In the genomic region with DNA sequence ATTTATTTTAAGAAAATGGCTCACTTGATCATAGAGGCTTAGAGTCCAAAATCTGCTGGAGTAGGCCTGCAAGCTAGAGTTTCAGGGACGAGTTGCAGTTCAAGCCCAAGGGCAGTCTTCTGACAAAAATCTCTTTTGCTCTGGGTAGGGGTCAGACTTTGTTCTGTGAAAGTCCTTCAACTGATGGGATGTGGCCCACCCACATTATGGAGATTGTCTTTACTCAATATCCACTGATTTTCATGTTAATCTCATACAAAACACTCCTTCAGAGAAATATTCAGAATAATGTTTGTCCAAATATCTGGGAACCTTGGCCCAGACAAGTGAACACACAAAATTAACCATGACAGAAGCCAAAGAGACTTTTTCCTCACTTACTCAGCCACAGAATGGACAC, we compare ENCODE assay signal across 28 cellular contexts.
"Had no signal": no experiment of that assay in that cellular context is flagged by ENCODE, and none has a peak within 500 bp of the region (broad histone marks: within the 10 kb centered on the region; RNA-seq: fewer than 3 reads in every experiment).

No MANE protein-coding gene starts in this region.

- H3K27ac Mint-ChIP-seq: stimulated activated effector memory CD8-positive, alpha-beta T cell treated with anti-CD3 and anti-CD28 coated beads, Interleukin-12 subunit alpha, Interleukin-12 subunit beta, amount 100 ng/mL, for 72 hours; stimulated activated memory B cell treated with anti-CD40 and anti-IgM and Interleukin-4, amounts not matched to agents 10 μg/mL and 1 μg/mL and 100 μg/mL, for 72 hours; stimulated activated naive B cell treated with anti-CD40 and anti-IgM and Interleukin-4, amounts not matched to agents 10 μg/mL and 1 μg/mL and 100 μg/mL, for 72 hours; stimulated activated naive CD8-positive, alpha-beta T cell treated with anti-CD3 and anti-CD28 coated beads, Interleukin-15, amount 100 ng/mL, for 72 hours; stimulated activated naive CD8-positive, alpha-beta T cell treated with anti-CD3 and anti-CD28 coated beads, Interleukin-15, Interleukin-2, amounts not matched to agents 100 ng/mL and 50 ng/mL, for 24 hours; type B pancreatic cell had no signal

- H3K4me1 Mint-ChIP-seq: stimulated activated effector memory CD8-positive, alpha-beta T cell treated with anti-CD3 and anti-CD28 coated beads, Interleukin-12 subunit alpha, Interleukin-12 subunit beta, amount 100 ng/mL, for 72 hours; stimulated activated memory B cell treated with anti-CD40 and anti-IgM and Interleukin-4, amounts not matched to agents 10 μg/mL and 1 μg/mL and 100 μg/mL, for 72 hours; stimulated activated naive B cell treated with anti-CD40 and anti-IgM and Interleukin-4, amounts not matched to agents 10 μg/mL and 1 μg/mL and 100 μg/mL, for 72 hours; stimulated activated naive CD8-positive, alpha-beta T cell treated with anti-CD3 and anti-CD28 coated beads, Interleukin-15, amount 100 ng/mL, for 72 hours had no signal

- DNase-seq: stimulated activated CD4-positive, alpha-beta T cell treated with anti-CD3 and anti-CD28 coated beads, Interleukin-2, amount 100 ng/mL, for 48 hours; stimulated activated CD4-positive, alpha-beta T cell treated with anti-CD3 and anti-CD28 coated beads, Interleukin-4, amount 100 ng/mL, for 1 hour; stimulated activated CD4-positive, alpha-beta T cell treated with anti-CD3 and anti-CD28 coated beads, Interleukin-4, amount 100 ng/mL, for 24 hours; stimulated activated CD4-positive, alpha-beta T cell treated with anti-CD3 and anti-CD28 coated beads, Interleukin-4, amount 100 ng/mL, for 4 hours; stimulated activated CD8-positive, alpha-beta memory T cell treated with anti-CD3 and anti-CD28 coated beads, Interleukin-4, amount 100 ng/mL, for 48 hours; stimulated activated naive B cell treated with anti-CD40 and anti-IgM and Interleukin-4, amounts not matched to agents 10 μg/mL and 1 μg/mL and 100 μg/mL, for 72 hours; stimulated activated naive CD4-positive, alpha-beta T cell; stimulated activated naive CD4-positive, alpha-beta T cell treated with Interleukin-2 at 50 U/mL for 16 hours; stimulated activated naive CD8-positive, alpha-beta T cell treated with anti-CD3 and anti-CD28 coated beads, Interleukin-15, amount 100 ng/mL, for 72 hours; stimulated activated naive CD8-positive, alpha-beta T cell treated with anti-CD3 and anti-CD28 coated beads, Interleukin-15, Interleukin-2, amounts not matched to agents 100 U/mL and 50 U/mL, for 24 hours; stomach; substantia nigra; testis; thyroid gland; tibial artery; transverse colon; upper lobe of left lung; upper lobe of right lung; uterus had no signal

- H3K36me3 Mint-ChIP-seq: stimulated activated effector memory CD8-positive, alpha-beta T cell treated with anti-CD3 and anti-CD28 coated beads, Interleukin-12 subunit alpha, Interleukin-12 subunit beta, amount 100 ng/mL, for 72 hours; stimulated activated memory B cell treated with anti-CD40 and anti-IgM and Interleukin-4, amounts not matched to agents 10 μg/mL and 1 μg/mL and 100 μg/mL, for 72 hours; stimulated activated naive B cell treated with anti-CD40 and anti-IgM and Interleukin-4, amounts not matched to agents 10 μg/mL and 1 μg/mL and 100 μg/mL, for 72 hours had no signal

- H3K36me3 ChIP-seq: stomach, suprapubic skin, thoracic aorta, thyroid gland, tibial artery, tibial nerve, transverse colon, upper lobe of left lung, upper lobe of right lung, uterus, vagina had no signal

- H3K4me3 Mint-ChIP-seq: stimulated activated effector memory CD8-positive, alpha-beta T cell treated with anti-CD3 and anti-CD28 coated beads, Interleukin-12 subunit alpha, Interleukin-12 subunit beta, amount 100 ng/mL, for 72 hours; stimulated activated memory B cell treated with anti-CD40 and anti-IgM and Interleukin-4, amounts not matched to agents 10 μg/mL and 1 μg/mL and 100 μg/mL, for 72 hours; stimulated activated naive B cell treated with anti-CD40 and anti-IgM and Interleukin-4, amounts not matched to agents 10 μg/mL and 1 μg/mL and 100 μg/mL, for 72 hours; stimulated activated naive CD8-positive, alpha-beta T cell treated with anti-CD3 and anti-CD28 coated beads, Interleukin-15, amount 100 ng/mL, for 72 hours; stimulated activated naive CD8-positive, alpha-beta T cell treated with anti-CD3 and anti-CD28 coated beads, Interleukin-15, Interleukin-2, amounts not matched to agents 100 ng/mL and 50 ng/mL, for 24 hours; type B pancreatic cell had no signal

- H3K27me3 Mint-ChIP-seq: stimulated activated memory B cell treated with anti-CD40 and anti-IgM and Interleukin-4, amounts not matched to agents 10 μg/mL and 1 μg/mL and 100 μg/mL, for 72 hours; stimulated activated naive B cell treated with anti-CD40 and anti-IgM and Interleukin-4, amounts not matched to agents 10 μg/mL and 1 μg/mL and 100 μg/mL, for 72 hours; stimulated activated naive CD8-positive, alpha-beta T cell treated with anti-CD3 and anti-CD28 coated beads, Interleukin-15, amount 100 ng/mL, for 72 hours; stimulated activated naive CD8-positive, alpha-beta T cell treated with anti-CD3 and anti-CD28 coated beads, Interleukin-15, Interleukin-2, amounts not matched to agents 100 ng/mL and 50 ng/mL, for 24 hours; type B pancreatic cell had no signal

- H3K4me3 ChIP-seq: stomach, suprapubic skin, testis, thoracic aorta, thyroid gland, tibial artery, tibial nerve, transverse colon, upper lobe of left lung, upper lobe of right lung, uterus, vagina had no signal

- H3K4me1 ChIP-seq: testis, thyroid gland, upper lobe of right lung, uterus, vagina had no signal

- H3K9me3 ChIP-seq: stomach, suprapubic skin, testis, thoracic aorta, thyroid gland, tibial artery, tibial nerve, transverse colon, upper lobe of left lung, upper lobe of right lung, uterus, vagina had no signal

- H3K27ac ChIP-seq: stomach, suprapubic skin, testis, thoracic aorta, thyroid gland, tibial artery, tibial nerve, transverse colon, upper lobe of left lung, upper lobe of right lung, uterus, vagina had no signal

- ATAC-seq: stimulated activated effector memory CD8-positive, alpha-beta T cell treated with anti-CD3 and anti-CD28 coated beads, Interleukin-12 subunit alpha, Interleukin-12 subunit beta, amount 100 ng/mL, for 72 hours; stimulated activated memory B cell treated with anti-CD40 and anti-IgM and Interleukin-4, amounts not matched to agents 10 μg/mL and 1 μg/mL and 100 μg/mL, for 72 hours; stimulated activated naive B cell treated with anti-CD40 and anti-IgM and Interleukin-4, amounts not matched to agents 10 μg/mL and 1 μg/mL and 100 μg/mL, for 72 hours; stimulated activated naive CD8-positive, alpha-beta T cell treated with anti-CD3 and anti-CD28 coated beads, Interleukin-15, amount 100 ng/mL, for 72 hours; stimulated activated naive CD8-positive, alpha-beta T cell treated with anti-CD3 and anti-CD28 coated beads, Interleukin-15, Interleukin-2, amounts not matched to agents 100 U/mL and 50 U/mL, for 24 hours; upper lobe of right lung had no signal

- FAIRE-seq: urothelium cell line had no signal

- H3K9me3 Mint-ChIP-seq: stimulated activated effector memory CD8-positive, alpha-beta T cell treated with anti-CD3 and anti-CD28 coated beads, Interleukin-12 subunit alpha, Interleukin-12 subunit beta, amount 100 ng/mL, for 72 hours; stimulated activated memory B cell treated with anti-CD40 and anti-IgM and Interleukin-4, amounts not matched to agents 10 μg/mL and 1 μg/mL and 100 μg/mL, for 72 hours; stimulated activated naive B cell treated with anti-CD40 and anti-IgM and Interleukin-4, amounts not matched to agents 10 μg/mL and 1 μg/mL and 100 μg/mL, for 72 hours; stimulated activated naive CD8-positive, alpha-beta T cell treated with anti-CD3 and anti-CD28 coated beads, Interleukin-15, amount 100 ng/mL, for 72 hours; stimulated activated naive CD8-positive, alpha-beta T cell treated with anti-CD3 and anti-CD28 coated beads, Interleukin-15, Interleukin-2, amounts not matched to agents 100 ng/mL and 50 ng/mL, for 24 hours; type B pancreatic cell had no signal

- H3K27me3 ChIP-seq: stomach, suprapubic skin, testis, thyroid gland, tibial artery, tibial nerve, transverse colon, upper lobe of left lung, upper lobe of right lung, uterus, vagina had no signal
